Comparison of ENCODE assay signal across 8 cellular contexts in the genomic region with DNA sequence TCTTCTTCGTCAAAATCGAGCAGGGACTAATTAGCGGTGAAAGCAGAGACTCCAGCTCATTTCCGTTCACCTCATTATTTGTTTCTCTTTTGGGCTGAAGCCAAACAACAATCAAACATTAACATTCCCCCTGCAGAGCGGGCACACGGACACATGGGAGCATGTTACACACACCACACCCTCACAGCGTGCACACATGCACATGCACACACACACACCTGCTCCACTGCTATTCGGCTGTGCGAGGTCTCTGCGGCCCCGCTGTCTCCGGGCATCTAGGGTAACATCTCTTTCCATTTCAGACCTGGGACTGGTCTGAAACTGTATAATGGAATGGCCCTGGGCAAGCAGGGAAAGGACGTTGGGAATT. TPM values are rescaled to one million over a fixed set of nuclear protein-coding genes. Genes with fewer than 3 reads are reported as not detected.
DNase-seq lines count a peak whose midpoint lies in the region; ATAC-seq and TF ChIP-seq lines count a peak whose summit lies in the region.

No MANE protein-coding gene starts in this region.

- H3K9me3 ChIP-seq in heart left ventricle (no peaks in the 10 kb centered on the region), OCI-LY7 (ENCODE audit: low read length) (no peaks in the 10 kb centered on the region), esophagus muscularis mucosa (no peaks in the 10 kb centered on the region)

- WGBS in heart left ventricle, 4 donors = 45 to 60% (median 53%) methylated on average over 13 of the region's 13 CpGs
- WGBS in esophagus muscularis mucosa = 62% methylated on average over 13 of the region's 13 CpGs

- ATAC-seq in heart left ventricle = peak in 1 of 4 donors; percentile 18
- no peak for ATAC-seq in Right ventricle myocardium superior (ENCODE audit: poor library complexity)
- ATAC-seq in sciatic nerve = peak; percentile 47

- TF ChIP-seq CTCF in heart left ventricle (IDR thresholded peaks at IDR 0.05) = no peak
- TF ChIP-seq CTCF in OCI-LY7 (conservative IDR thresholded peaks at IDR 0.05; ENCODE audit: low read length) = no peak
- TF ChIP-seq CTCF in esophagus muscularis mucosa (IDR thresholded peaks at IDR 0.05) = no peak

- POLR2A ChIA-PET in OCI-LY7 (lab: Charles Lee) = interaction anchor here (0.7 to 10.1 kb wide), 4 partner anchors 64 to 132 kb away, joined by 3 to 90 read pairs (median 4); partner anchors contain the start of gene LRRC8C

- H3K9me2 ChIP-seq in OCI-LY7 (ENCODE audit: insufficient read depth, low read length) = no peaks in the 10 kb centered on the region

- H2AFZ ChIP-seq in OCI-LY7 (ENCODE audit: low read length) = peak overlapping the region; percentile 71; the same call in 1 of the 2 replicates

- H4K20me1 ChIP-seq in OCI-LY7 (ENCODE audit: insufficient read depth, low read length) = no peaks in the 10 kb centered on the region

- H3K4me1 ChIP-seq in heart left ventricle (peaks cover 0 to 62% (median 41%) of the 10 kb centered on the region in 12 donors), OCI-LY7 (ENCODE audit: insufficient read depth, low read length, poor library complexity, severe bottlenecking) (peaks cover 22% of the 10 kb centered on the region), esophagus muscularis mucosa (peaks cover 28 to 48% (median 35%) of the 10 kb centered on the region in 4 donors)

- DNase-seq in heart left ventricle (peak in 1 of 5 donors; percentile 23), Right ventricle myocardium superior (no peak), OCI-LY7 (ENCODE audit: low spot score) (no peak), esophagus muscularis mucosa (ENCODE audit: extremely low spot score) (no peak), sciatic nerve (ENCODE audit: low spot score) (no peak), glomerular visceral epithelial cell (ENCODE audit: extremely low spot score) (no peak), A172 (ENCODE audit: low spot score) (no peak), KG1 (lab: John Stamatoyannopoulos, UW) (no peak)

- peak overlapping the region in 11 of 12 donors; percentile 41 to 85 (median 69) for H3K27ac ChIP-seq in heart left ventricle
- no peak overlapping the region for H3K27ac ChIP-seq in OCI-LY7 (ENCODE audit: low read depth, low read length, poor library complexity, severe bottlenecking)
- H3K27ac ChIP-seq in esophagus muscularis mucosa (replicated peaks in 1 of 4) = peak overlapping the region; percentile 57 to 63 (median 60)

- peak overlapping the region; percentile 58 for H3K4me2 ChIP-seq in OCI-LY7 (ENCODE audit: low read length)

- no TSS peak for BruUV-seq in OCI-LY7 (replicated peaks; lab: Mats Ljungman, UMichigan)

- H3K27me3 ChIP-seq in heart left ventricle = no peaks in the 10 kb centered on the region
- H3K27me3 ChIP-seq in esophagus muscularis mucosa = no peaks in the 10 kb centered on the region

- H3K79me2 ChIP-seq in OCI-LY7 (ENCODE audit: insufficient read depth, low read depth, low read length) = no peaks in the 10 kb centered on the region

- CTCF ChIA-PET in OCI-LY7 (lab: Charles Lee; ENCODE audit: unreplicated experiment) = interaction anchor here (0.6 to 1.4 kb wide), 15 partner anchors 19 to 398 kb away, joined by 3 to 6 read pairs (median 3); partner anchors contain the start of gene LRRC8C

- H3K36me3 ChIP-seq in heart left ventricle = no peaks in the 10 kb centered on the region
- H3K36me3 ChIP-seq in OCI-LY7 (ENCODE audit: insufficient read depth, low read length) = no peaks in the 10 kb centered on the region
- H3K36me3 ChIP-seq in esophagus muscularis mucosa = no peaks in the 10 kb centered on the region

- intact Hi-C loops in heart left ventricle (cut with DNase I) (loop anchor here (2.0 to 10.0 kb wide), 13 partner anchors 35 to 282 kb away; partner anchors contain the start of genes LRRC8C (in 6 of the 10) and LRRC8B (in 1 of the 10)), Right ventricle myocardium superior (cut with DNase I) (loop anchor here (2.0 to 5.0 kb wide), 3 partner anchors 130 to 280 kb away; partner anchors contain the start of gene LRRC8C), OCI-LY7 (cut with micrococcal nuclease; ENCODE audit: unreplicated experiment) (loop anchor here (2.0 to 5.0 kb wide), 2 partner anchors 40 to 238 kb away; partner anchors contain the start of gene LRRC8B), esophagus muscularis mucosa (cut with DNase I) (loop anchor here (2.0 to 5.0 kb wide), 2 partner anchors 130 to 280 kb away; partner anchors contain the start of gene LRRC8C), sciatic nerve (cut with DNase I) (loop anchor here (5.0 to 10.0 kb wide), 2 partner anchors 130 to 278 kb away; partner anchors contain the start of gene LRRC8C)

- TF ChIP-seq EP300 in esophagus muscularis mucosa (IDR thresholded peaks at IDR 0.05) = no peak

- H3K4me3 ChIP-seq in heart left ventricle (peak overlapping the region; percentile 12 to 63 (median 50)), OCI-LY7 (ENCODE audit: low read depth, low read length, poor library complexity, severe bottlenecking) (peak overlapping the region; percentile 20), esophagus muscularis mucosa (peak overlapping the region; percentile 50 to 65 (median 56))

- no peak for TF ChIP-seq POLR2A in heart left ventricle (IDR thresholded peaks at IDR 0.05)
- no peak for TF ChIP-seq POLR2A in esophagus muscularis mucosa (IDR thresholded peaks at IDR 0.05; ENCODE audit: low read depth)

RNA-seq across cellular contexts. Expression of gene LRRC8D, which starts 58.4 kb away (rescaled TPM):
- 10 to 100 TPM in 3 of 9 donors, 1 to 10 TPM in 6; 5.7 to 13.0 (median 8.0) TPM for total RNA-seq in heart left ventricle
- 10 to 100 TPM in 1 of 2 donors, 1 to 10 TPM in 1; 2.1 to 16.5 TPM for polyA plus RNA-seq in heart left ventricle
- total RNA-seq in Right ventricle myocardium superior = 5.1 TPM
- 19.3 and 23.8 TPM in 2 replicates for total RNA-seq in OCI-LY7 (2014; rRNA removed; shearing (Covaris generic))
- total RNA-seq in OCI-LY7 (2022) = 37.1 and 39.9 TPM in 2 replicates
- 10 to 100 TPM in 1 of 4 donors, 1 to 10 TPM in 3; 4.2 to 10.4 (median 6.6) TPM for total RNA-seq in esophagus muscularis mucosa
- total RNA-seq in sciatic nerve = 24.2 TPM
- total RNA-seq in A172 (2014; rRNA removed; shearing (Covaris generic)) = 9.8 and 17.5 TPM in 2 replicates
